In the genomic region with DNA sequence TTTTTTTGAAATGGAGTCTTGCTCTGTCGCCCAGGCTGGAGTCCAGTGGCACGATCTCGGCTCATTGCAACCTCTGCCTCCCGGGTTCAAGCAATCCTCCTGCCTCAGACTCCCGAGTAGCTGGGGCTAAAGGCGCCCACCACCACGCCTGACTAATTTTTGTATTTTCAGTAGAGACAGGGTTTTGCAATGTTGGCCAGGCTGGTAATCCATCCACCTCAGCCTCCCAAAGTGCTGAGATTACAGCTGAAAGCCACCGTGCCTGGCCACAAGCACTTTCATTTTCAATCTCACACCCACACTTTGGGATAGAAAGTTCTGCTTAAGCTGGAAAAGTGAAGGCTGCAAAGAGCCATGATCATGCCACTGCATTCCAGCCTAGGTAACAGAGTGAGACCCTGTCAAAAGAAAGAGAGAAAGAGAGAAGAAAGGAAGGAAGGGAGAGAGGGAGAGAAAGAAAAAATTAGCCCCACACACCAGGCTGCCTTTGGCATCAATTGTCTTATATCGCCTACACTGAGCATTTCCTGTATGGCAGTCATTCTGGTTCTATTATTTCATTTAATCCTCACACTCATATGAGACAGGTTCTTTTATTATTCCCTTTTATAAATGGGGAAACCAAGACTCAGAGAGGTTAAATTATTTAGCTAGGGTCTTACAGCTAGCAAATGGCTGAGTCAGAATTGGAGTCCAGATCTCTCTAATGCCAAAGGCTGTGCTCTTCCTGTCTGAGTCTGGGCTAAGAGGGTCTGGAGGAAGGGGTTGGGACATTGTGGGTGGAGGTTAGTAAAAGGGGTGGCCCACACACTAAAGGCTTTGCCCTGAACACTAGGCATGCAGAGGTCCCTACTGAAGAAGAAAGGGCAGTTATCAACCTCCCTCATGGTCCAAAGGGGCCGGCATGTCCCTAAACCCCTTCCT, we compare ENCODE assay signal across 1 cellular context.
TF ChIP-seq lines count a peak whose summit lies in the region.

No MANE protein-coding gene starts in this region.

TF ChIP-seq in GM23338, 12 proteins besides CTCF, POLR2A, EP300 and RAD21 (continued from another document):
- TF ChIP-seq ZNF462 (CRISPR knock-in tag; IDR thresholded peaks at IDR 0.05) (no peak), CREB1 (CRISPR knock-in tag; IDR thresholded peaks at IDR 0.05; ENCODE audit: low read depth) (no peak), ETS1 (IDR thresholded peaks at IDR 0.05) (no peak)
